Comparison of ENCODE assay signal across 20 cellular contexts in the genomic region with DNA sequence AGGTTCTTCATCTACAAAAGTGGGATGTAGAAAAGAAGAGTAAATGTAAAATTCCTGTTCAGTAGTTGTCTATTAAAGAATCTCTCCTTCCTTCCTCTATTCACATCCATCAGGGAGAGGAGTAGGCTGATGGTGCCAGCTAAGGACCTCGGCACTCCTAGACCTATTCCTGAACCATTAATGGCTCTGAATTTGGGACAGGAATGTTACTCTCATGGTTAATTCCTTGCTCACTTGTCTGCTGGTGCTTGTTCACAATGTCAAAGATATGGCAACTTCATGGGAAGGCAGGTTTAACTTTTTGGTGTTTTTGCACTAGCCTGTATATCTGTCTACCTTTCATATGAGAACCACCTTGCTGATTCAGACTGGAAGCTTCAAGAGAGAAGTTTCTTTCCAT.
"Had no signal": no experiment of that assay in that cellular context is flagged by ENCODE, and none has a peak within 500 bp of the region (broad histone marks: within the 10 kb centered on the region; RNA-seq: fewer than 3 reads in every experiment).

No MANE protein-coding gene starts in this region.

- H3K4me3 ChIP-seq: esophagus squamous epithelium, heart right ventricle, spleen, tibial nerve had no signal

- ATAC-seq: activated naive CD4-positive, alpha-beta T cell treated with anti-CD3 and anti-CD28 coated beads, Interleukin-2, amount 50 U/mL, for 72 hours; activated T-cell treated with anti-CD3 and anti-CD28 coated beads, Interleukin-2, amount 50 U/mL, for 4 hours; heart right ventricle; left ventricle myocardium superior; natural killer cell treated with Interleukin-12 subunit alpha and Interleukin-12 subunit beta and Interleukin-15 and Interleukin-18, amount 100 ng/mL, for 72 hours had no signal

- H3K27ac Mint-ChIP-seq: activated naive CD4-positive, alpha-beta T cell treated with anti-CD3 and anti-CD28 coated beads, Interleukin-2, amount 50 U/mL, for 72 hours; dendritic cell treated with granulocyte-macrophage colony-stimulating factor and Interleukin-4, amounts not matched to agents 40 ng/mL and 50 ng/mL, for 4 days had no signal

- H3K4me3 Mint-ChIP-seq: activated T-cell treated with anti-CD3 and anti-CD28 coated beads, Interleukin-2, amount 50 U/mL, for 4 hours; dendritic cell treated with granulocyte-macrophage colony-stimulating factor and Interleukin-4, amounts not matched to agents 40 ng/mL and 50 ng/mL, for 4 days; natural killer cell treated with Interleukin-12 subunit alpha and Interleukin-12 subunit beta and Interleukin-15 and Interleukin-18, amount 100 ng/mL, for 72 hours had no signal

- H3K9me3 ChIP-seq: esophagus squamous epithelium, heart right ventricle, spleen, tibial nerve had no signal

- H3K9me3 Mint-ChIP-seq: activated naive CD4-positive, alpha-beta T cell treated with anti-CD3 and anti-CD28 coated beads, Interleukin-2, amount 50 U/mL, for 72 hours; activated T-cell treated with anti-CD3 and anti-CD28 coated beads, Interleukin-2, amount 50 U/mL, for 4 hours; dendritic cell treated with granulocyte-macrophage colony-stimulating factor and Interleukin-4, amounts not matched to agents 40 ng/mL and 50 ng/mL, for 4 days; natural killer cell treated with Interleukin-12 subunit alpha and Interleukin-12 subunit beta and Interleukin-15 and Interleukin-18, amount 100 ng/mL, for 72 hours had no signal

- H3K36me3 ChIP-seq: esophagus squamous epithelium, heart right ventricle, spleen, tibial nerve had no signal

- H3K36me3 Mint-ChIP-seq: activated naive CD4-positive, alpha-beta T cell treated with anti-CD3 and anti-CD28 coated beads, Interleukin-2, amount 50 U/mL, for 72 hours; natural killer cell treated with Interleukin-12 subunit alpha and Interleukin-12 subunit beta and Interleukin-15 and Interleukin-18, amount 100 ng/mL, for 72 hours had no signal

- DNase-seq: activated CD4-positive, alpha-beta T cell treated with anti-CD3 and anti-CD28 coated beads for 1 hour; activated CD4-positive, alpha-beta T cell treated with anti-CD3 and anti-CD28 coated beads, Interleukin-2, amount 50 U/mL, for 4 hours; activated effector memory CD4-positive, alpha-beta T cell treated with anti-CD3 and anti-CD28 coated beads, Interleukin-2, amount 50 U/mL, for 16 hours; activated T-cell treated with anti-CD3 and anti-CD28 coated beads, Interleukin-2, amount 50 U/mL, for 4 hours; amniotic stem cell; effector memory CD4-positive, alpha-beta T cell; esophagus squamous epithelium; heart right ventricle; left ventricle myocardium superior; spleen; stimulated activated CD4-positive, alpha-beta T cell treated with anti-CD3 and anti-CD28 coated beads, Interleukin-4, amount 100 ng/mL, for 4 hours; stimulated activated naive CD4-positive, alpha-beta T cell; SW 1271; T-helper 2 cell had no signal

- H3K27ac ChIP-seq: esophagus squamous epithelium, heart right ventricle, tibial nerve, VCaP had no signal

- H3K27me3 Mint-ChIP-seq: dendritic cell treated with granulocyte-macrophage colony-stimulating factor and Interleukin-4, amounts not matched to agents 40 ng/mL and 50 ng/mL, for 4 days had no signal

- FAIRE-seq: urothelium cell line had no signal

- H3K27me3 ChIP-seq: spleen, tibial nerve had no signal
